ENCODE assay signal across 14 cellular contexts in genomic region chr4:80290665-80291064, GRCh38. TPM values are rescaled to one million over a fixed set of nuclear protein-coding genes. Genes with fewer than 3 reads are reported as not detected.
"Had no signal": no experiment of that assay in that cellular context is flagged by ENCODE, and none has a peak within 500 bp of the region (broad histone marks: within the 10 kb centered on the region; RNA-seq: fewer than 3 reads in every experiment).

No MANE protein-coding gene starts in this region.

RNA-seq across cellular contexts. Expression of gene FGF5, which starts 24.2 kb away (rescaled TPM):
- total RNA-seq: activated B cell treated with CpG ODN at 0.5 μM for 24 hours; activated CD4-positive, alpha-beta memory T cell treated with anti-CD3 and anti-CD28 coated beads for 36 hours; activated CD4-positive, alpha-beta memory T cell treated with anti-CD3 and anti-CD28 coated beads, Interleukin-2, amount 10 ng/mL, durations not matched to agents 7 days and 5 days; activated CD4-positive, alpha-beta T cell treated with anti-CD3 and anti-CD28 coated beads for 36 hours; activated CD4-positive, alpha-beta T cell treated with anti-CD3 and anti-CD28 coated beads, Interleukin-2, amount 10 ng/mL, durations not matched to agents 24 days and 14 days; activated CD4-positive, alpha-beta T cell treated with anti-CD3 and anti-CD28 coated beads, Interleukin-2, amount 10 ng/mL, durations not matched to agents 7 days and 5 days; activated CD8-positive, alpha-beta memory T cell treated with anti-CD3 and anti-CD28 coated beads for 36 hours; activated CD8-positive, alpha-beta memory T cell treated with anti-CD3 and anti-CD28 coated beads, Interleukin-2, amount 10 ng/mL, durations not matched to agents 7 days and 5 days; activated CD8-positive, alpha-beta T cell treated with anti-CD3 and anti-CD28 coated beads for 36 hours; activated CD8-positive, alpha-beta T cell treated with anti-CD3 and anti-CD28 coated beads, Interleukin-2, amount 10 ng/mL, durations not matched to agents 7 days and 5 days; T-helper 1 cell treated with Interleukin-12 subunit alpha and Interleukin-12 subunit beta and Interleukin-4 antibody, amounts not matched to agents 30 ng/mL and 1 ng/mL, for 36 hours; T-helper 2 cell treated with Interferon-gamma antibody and Interleukin-4, amounts not matched to agents 100 ng/mL and 5 ng/mL, for 36 hours; WTC11 had no signal

RNA-seq across cellular contexts. Expression of gene CFAP299, which starts 44.9 kb away (rescaled TPM):
- total RNA-seq: activated B cell treated with CpG ODN at 0.5 μM for 24 hours; activated CD4-positive, alpha-beta memory T cell treated with anti-CD3 and anti-CD28 coated beads for 36 hours; activated CD4-positive, alpha-beta memory T cell treated with anti-CD3 and anti-CD28 coated beads, Interleukin-2, amount 10 ng/mL, durations not matched to agents 7 days and 5 days; activated CD4-positive, alpha-beta T cell treated with anti-CD3 and anti-CD28 coated beads for 36 hours; activated CD4-positive, alpha-beta T cell treated with anti-CD3 and anti-CD28 coated beads, Interleukin-2, amount 10 ng/mL, durations not matched to agents 24 days and 14 days; activated CD4-positive, alpha-beta T cell treated with anti-CD3 and anti-CD28 coated beads, Interleukin-2, amount 10 ng/mL, durations not matched to agents 7 days and 5 days; activated CD8-positive, alpha-beta memory T cell treated with anti-CD3 and anti-CD28 coated beads for 36 hours; activated CD8-positive, alpha-beta memory T cell treated with anti-CD3 and anti-CD28 coated beads, Interleukin-2, amount 10 ng/mL, durations not matched to agents 7 days and 5 days; activated CD8-positive, alpha-beta T cell treated with anti-CD3 and anti-CD28 coated beads for 36 hours; activated CD8-positive, alpha-beta T cell treated with anti-CD3 and anti-CD28 coated beads, Interleukin-2, amount 10 ng/mL, durations not matched to agents 7 days and 5 days; T-helper 1 cell treated with Interleukin-12 subunit alpha and Interleukin-12 subunit beta and Interleukin-4 antibody, amounts not matched to agents 30 ng/mL and 1 ng/mL, for 36 hours; T-helper 17 cell; T-helper 2 cell treated with Interferon-gamma antibody and Interleukin-4, amounts not matched to agents 100 ng/mL and 5 ng/mL, for 36 hours; WTC11 had no signal
